Comparison of ENCODE assay signal across 1 cellular context in genomic region chr7:38890597-38890996, GRCh38.
TF ChIP-seq lines count a peak whose summit lies in the region.

No MANE protein-coding gene starts in this region.

TF ChIP-seq in K562, 482 proteins besides CTCF, POLR2A, EP300 and RAD21 (continued from another document):
- TF ChIP-seq TSHZ1 (CRISPR knock-in tag; IDR thresholded peaks at IDR 0.05) (no peak), RBM25 (IDR thresholded peaks at IDR 0.05; ENCODE audit: low read depth, low read length, severe bottlenecking) (peak; percentile 10), RBM14 (IDR thresholded peaks at IDR 0.05; ENCODE audit: borderline replicate concordance, insufficient read depth, low read depth, low read length) (no peak), RBM22 (IDR thresholded peaks at IDR 0.05; ENCODE audit: low read depth, low read length, poor library complexity, severe bottlenecking) (no peak), ATF1 (CRISPR knock-in tag; IDR thresholded peaks at IDR 0.05) (no peak), ATF1 (tag; IDR thresholded peaks at IDR 0.05) (no peak), KLF13 (tag; IDR thresholded peaks at IDR 0.05; ENCODE audit: borderline replicate concordance, low read depth) (no peak), KLF16 (IDR thresholded peaks at IDR 0.05) (no peak)
